ENCODE assay signal across 35 cellular contexts in genomic region chr12:53761306-53761705, GRCh38. TPM values are rescaled to one million over a fixed set of nuclear protein-coding genes. Genes with fewer than 3 reads are reported as not detected.
"Had no signal": no experiment of that assay in that cellular context is flagged by ENCODE, and none has a peak within 500 bp of the region (broad histone marks: within the 10 kb centered on the region; RNA-seq: fewer than 3 reads in every experiment).

No MANE protein-coding gene starts in this region.

- H3K4me3 Mint-ChIP-seq: activated CD4-positive, alpha-beta T cell treated with anti-CD3 and anti-CD28 coated beads for 36 hours; activated CD4-positive, alpha-beta T cell treated with anti-CD3 and anti-CD28 coated beads, Interleukin-2, amount 10 ng/mL, durations not matched to agents 7 days and 5 days; activated CD8-positive, alpha-beta T cell treated with anti-CD3 and anti-CD28 coated beads, Interleukin-2, amount 10 ng/mL, durations not matched to agents 7 days and 5 days; activated naive CD4-positive, alpha-beta T cell treated with anti-CD3 and anti-CD28 coated beads, Interleukin-2, amount 10 ng/mL, durations not matched to agents 7 days and 5 days; activated naive CD8-positive, alpha-beta T cell treated with anti-CD3 and anti-CD28 coated beads for 36 hours; activated T-cell treated with anti-CD3 and anti-CD28 coated beads, Interleukin-2, amount 50 U/mL, for 24 hours; activated T-helper 1 cell treated with anti-CD3 and anti-CD28 coated beads, Interleukin-12 subunit alpha, Interleukin-12 subunit beta, Interleukin-2, Interleukin-4 antibody, amounts not matched to agents 30 ng/mL and 10 ng/mL and 1 ng/mL, durations not matched to agents 14 hours and 24 hours and 36 hours; central memory CD8-positive, alpha-beta T cell; WTC11 had no signal

- H3K36me3 ChIP-seq: cardiac muscle cell had no signal

- H3K4me3 ChIP-seq: cardiac muscle cell had no signal

- H3K27ac Mint-ChIP-seq: activated CD4-positive, alpha-beta T cell treated with anti-CD3 and anti-CD28 coated beads for 36 hours; activated CD4-positive, alpha-beta T cell treated with anti-CD3 and anti-CD28 coated beads, Interleukin-2, amount 10 ng/mL, durations not matched to agents 7 days and 5 days; activated CD8-positive, alpha-beta T cell treated with anti-CD3 and anti-CD28 coated beads, Interleukin-2, amount 10 ng/mL, durations not matched to agents 7 days and 5 days; activated naive CD4-positive, alpha-beta T cell treated with anti-CD3 and anti-CD28 coated beads, Interleukin-2, amount 10 ng/mL, durations not matched to agents 7 days and 5 days; activated naive CD8-positive, alpha-beta T cell treated with anti-CD3 and anti-CD28 coated beads for 36 hours; activated T-cell treated with anti-CD3 and anti-CD28 coated beads, Interleukin-2, amount 50 U/mL, for 24 hours; activated T-helper 1 cell treated with anti-CD3 and anti-CD28 coated beads, Interleukin-12 subunit alpha, Interleukin-12 subunit beta, Interleukin-2, Interleukin-4 antibody, amounts not matched to agents 30 ng/mL and 10 ng/mL and 1 ng/mL, durations not matched to agents 14 hours and 24 hours and 36 hours; WTC11 had no signal

- H3K9me3 Mint-ChIP-seq: activated CD4-positive, alpha-beta T cell treated with anti-CD3 and anti-CD28 coated beads, Interleukin-2, amount 10 ng/mL, durations not matched to agents 7 days and 5 days; activated naive CD4-positive, alpha-beta T cell treated with anti-CD3 and anti-CD28 coated beads, Interleukin-2, amount 10 ng/mL, durations not matched to agents 7 days and 5 days; activated naive CD8-positive, alpha-beta T cell treated with anti-CD3 and anti-CD28 coated beads for 36 hours; activated T-cell treated with anti-CD3 and anti-CD28 coated beads, Interleukin-2, amount 50 U/mL, for 24 hours; activated T-helper 1 cell treated with anti-CD3 and anti-CD28 coated beads, Interleukin-12 subunit alpha, Interleukin-12 subunit beta, Interleukin-2, Interleukin-4 antibody, amounts not matched to agents 30 ng/mL and 10 ng/mL and 1 ng/mL, durations not matched to agents 14 hours and 24 hours and 36 hours; central memory CD8-positive, alpha-beta T cell; WTC11 had no signal

- DNase-seq: activated CD4-positive, alpha-beta T cell treated with anti-CD3 and anti-CD28 coated beads for 36 hours; activated CD4-positive, alpha-beta T cell treated with anti-CD3 and anti-CD28 coated beads, Interleukin-2, amount 10 ng/mL, durations not matched to agents 7 days and 5 days; activated CD4-positive, alpha-beta T cell treated with anti-CD3 and anti-CD28 coated beads, Interleukin-2, amount 50 U/mL, for 48 hours; activated CD8-positive, alpha-beta T cell treated with anti-CD3 and anti-CD28 coated beads, Interleukin-2, amount 10 ng/mL, durations not matched to agents 7 days and 5 days; activated effector memory CD4-positive, alpha-beta T cell treated with Interleukin-2 at 50 U/mL for 16 hours; activated naive CD4-positive, alpha-beta T cell treated with anti-CD3 and anti-CD28 coated beads, Interleukin-2, amount 10 ng/mL, durations not matched to agents 7 days and 5 days; activated naive CD8-positive, alpha-beta T cell treated with anti-CD3 and anti-CD28 coated beads for 36 hours; activated T-cell treated with anti-CD3 and anti-CD28 coated beads, Interleukin-2, amount 50 U/mL, for 24 hours; amniotic stem cell; aorta; Kasumi-1; KG1; MM.1S; MV-4-11; NCI-H1092; NCI-H1436 treated with DMSO at 0.1 percent for 48 hours; NCI-H1694 treated with DMSO at 0.1 percent for 48 hours; NCI-H2029; NCI-H2171; NCI-H446; NCI-H524; NCI-H69; RPMI8226; SIG-M5; SW 1271; T-helper 1 cell had no signal

- H3K27ac ChIP-seq: cardiac muscle cell had no signal

- H3K36me3 Mint-ChIP-seq: activated naive CD4-positive, alpha-beta T cell treated with anti-CD3 and anti-CD28 coated beads, Interleukin-2, amount 10 ng/mL, durations not matched to agents 7 days and 5 days; activated naive CD8-positive, alpha-beta T cell treated with anti-CD3 and anti-CD28 coated beads for 36 hours; WTC11 had no signal

- ATAC-seq: activated CD4-positive, alpha-beta T cell treated with anti-CD3 and anti-CD28 coated beads for 36 hours; activated CD4-positive, CD25-positive, alpha-beta regulatory T cell treated with anti-CD3 and anti-CD28 coated beads, Interleukin-2, amount 50 U/mL, for 24 hours; activated CD8-positive, alpha-beta T cell treated with anti-CD3 and anti-CD28 coated beads, Interleukin-2, amount 10 ng/mL, durations not matched to agents 7 days and 5 days; Panc1; Right ventricle myocardium inferior; WTC11 had no signal

RNA-seq across cellular contexts. Expression of gene CISTR, which starts 9.5 kb away (rescaled TPM):
- total RNA-seq: activated CD4-positive, alpha-beta T cell treated with anti-CD3 and anti-CD28 coated beads for 36 hours; activated CD4-positive, alpha-beta T cell treated with anti-CD3 and anti-CD28 coated beads, Interleukin-2, amount 10 ng/mL, durations not matched to agents 7 days and 5 days; activated CD8-positive, alpha-beta T cell treated with anti-CD3 and anti-CD28 coated beads, Interleukin-2, amount 10 ng/mL, durations not matched to agents 7 days and 5 days; activated naive CD8-positive, alpha-beta T cell treated with anti-CD3 and anti-CD28 coated beads for 36 hours; activated T-helper 1 cell treated with anti-CD3 and anti-CD28 coated beads, Interleukin-12 subunit alpha, Interleukin-12 subunit beta, Interleukin-2, Interleukin-4 antibody, amounts not matched to agents 30 ng/mL and 10 ng/mL and 1 ng/mL, durations not matched to agents 14 hours and 24 hours and 36 hours; aorta; cardiac muscle cell; SK-MEL-5; T-helper 2 cell treated with Interferon-gamma antibody and Interleukin-4, amounts not matched to agents 100 ng/mL and 5 ng/mL, for 36 hours had no signal
